In the genomic region with DNA sequence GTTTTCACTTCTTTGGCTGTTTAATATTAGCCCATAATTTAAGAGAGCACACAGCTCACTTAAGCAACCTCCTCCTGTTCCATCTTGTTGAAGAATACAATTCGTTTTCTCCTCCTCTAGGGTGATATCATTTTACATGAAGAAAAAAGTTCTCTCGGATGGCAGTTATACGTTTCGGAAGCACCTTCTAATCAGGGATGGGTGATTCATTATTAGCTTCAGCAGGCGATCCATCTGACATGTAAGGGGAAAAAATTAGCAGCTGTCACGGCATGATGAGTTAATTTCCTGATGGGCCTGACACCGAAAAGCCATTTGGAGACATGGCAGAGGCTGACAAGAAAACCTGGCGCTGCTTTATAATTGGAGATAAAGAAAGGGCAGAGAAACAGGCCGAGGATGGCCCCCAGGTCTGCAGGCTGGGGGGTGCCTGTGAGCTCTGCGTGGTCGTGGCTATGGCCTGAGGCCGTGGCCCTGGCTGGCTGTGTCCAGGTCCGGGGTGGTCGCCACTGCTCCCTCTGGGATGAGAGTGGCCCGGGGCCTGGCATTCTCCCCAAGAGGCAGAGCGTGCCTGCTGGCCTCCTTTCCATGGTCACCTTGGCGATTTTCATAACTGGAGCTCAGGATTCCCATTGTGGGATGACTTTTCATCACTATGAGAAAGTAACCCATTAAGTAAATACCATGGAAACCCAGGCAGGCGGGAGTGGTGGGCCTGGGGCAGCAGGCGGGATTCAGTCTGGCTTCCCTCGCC, we compare ENCODE assay signal across 16 cellular contexts.
DNase-seq lines count a peak whose midpoint lies in the region; ATAC-seq and TF ChIP-seq lines count a peak whose summit lies in the region.
"Had no signal": no experiment of that assay in that cellular context is flagged by ENCODE, and none has a peak within 500 bp of the region (broad histone marks: within the 10 kb centered on the region; RNA-seq: fewer than 3 reads in every experiment).

No MANE protein-coding gene starts in this region.

- no peaks in the 10 kb centered on the region for H3K9me3 ChIP-seq in testis
- H3K9me3 ChIP-seq: uterus had no signal

- no peak for DNase-seq in T-helper 2 cell treated with Interferon-gamma antibody and Interleukin-4, amounts not matched to agents 5 μg/mL and 100 μg/mL, for 36 hours (ENCODE audit: low spot score)
- no peak for DNase-seq in T-helper 2 cell
- DNase-seq in NCI-H2171 (lab: John Stamatoyannopoulos, UW): peak; percentile 52
- DNase-seq in dermis microvascular lymphatic vessel endothelial cell (ENCODE audit: low read depth in 2 of 2): peak; percentile 90 to 94
- no peak for DNase-seq in natural killer cell treated with Interleukin-12 subunit alpha and Interleukin-12 subunit beta and Interleukin-15 and Interleukin-18, amount 100 ng/mL, for 72 hours (ENCODE audit: low spot score)
- DNase-seq in testis: no peak
- no peak for DNase-seq in head of caudate nucleus
- DNase-seq in GOT3 (lab: John Stamatoyannopoulos, UW): no peak
- DNase-seq: caudate nucleus; H9; NCI-H2029; NCI-H510A treated with DMSO at 0.1 percent for 48 hours; posterior cingulate gyrus; stimulated activated naive CD8-positive, alpha-beta T cell treated with anti-CD3 and anti-CD28 coated beads, Interleukin-15, Interleukin-2, amounts not matched to agents 100 U/mL and 50 U/mL, for 24 hours; uterus had no signal

- TF ChIP-seq POLR2A in testis (IDR thresholded peaks at IDR 0.05): no peak

- 88 to 91% methylated on average over 20 of the region's 20 CpGs for WGBS in testis, 2 donors

- intact Hi-C loops in testis (cut with DNase I; ENCODE audit: low total_unique reads) (no loop called here), head of caudate nucleus (cut with DNase I) (no loop called here)

- H3K9me3 Mint-ChIP-seq in T-helper 2 cell treated with Interferon-gamma antibody and Interleukin-4, amounts not matched to agents 5 μg/mL and 100 μg/mL, for 36 hours: peaks cover under 1% of the 10 kb centered on the region
- H3K9me3 Mint-ChIP-seq in natural killer cell treated with Interleukin-12 subunit alpha and Interleukin-12 subunit beta and Interleukin-15 and Interleukin-18, amount 100 ng/mL, for 72 hours: no peaks in the 10 kb centered on the region
- H3K9me3 Mint-ChIP-seq: H9 had no signal

- H3K27me3 Mint-ChIP-seq in T-helper 2 cell treated with Interferon-gamma antibody and Interleukin-4, amounts not matched to agents 5 μg/mL and 100 μg/mL, for 36 hours (ENCODE audit: low read depth): no peaks in the 10 kb centered on the region
- H3K27me3 Mint-ChIP-seq in natural killer cell treated with Interleukin-12 subunit alpha and Interleukin-12 subunit beta and Interleukin-15 and Interleukin-18, amount 100 ng/mL, for 72 hours: no peaks in the 10 kb centered on the region

- H3K27ac Mint-ChIP-seq in T-helper 2 cell treated with Interferon-gamma antibody and Interleukin-4, amounts not matched to agents 5 μg/mL and 100 μg/mL, for 36 hours: no peak overlapping the region
- peak overlapping the region; percentile 96 to 97 for H3K27ac Mint-ChIP-seq in natural killer cell treated with Interleukin-12 subunit alpha and Interleukin-12 subunit beta and Interleukin-15 and Interleukin-18, amount 100 ng/mL, for 72 hours

- H3K4me1 ChIP-seq in testis: no peaks in the 10 kb centered on the region
- H3K4me1 ChIP-seq: uterus had no signal

- no peak overlapping the region for H3K27ac ChIP-seq in testis
- H3K27ac ChIP-seq: uterus had no signal

- no peak for TF ChIP-seq CTCF in testis (IDR thresholded peaks at IDR 0.05)

- no peak overlapping the region for H3K4me3 ChIP-seq in testis
- H3K4me3 ChIP-seq: uterus had no signal

- no peak for ATAC-seq in natural killer cell treated with Interleukin-12 subunit alpha and Interleukin-12 subunit beta and Interleukin-15 and Interleukin-18, amount 100 ng/mL, for 72 hours
- ATAC-seq: Right ventricle myocardium inferior; stimulated activated naive CD8-positive, alpha-beta T cell treated with anti-CD3 and anti-CD28 coated beads, Interleukin-15, Interleukin-2, amounts not matched to agents 100 U/mL and 50 U/mL, for 24 hours had no signal

- peaks cover 23% of the 10 kb centered on the region for H3K4me1 Mint-ChIP-seq in T-helper 2 cell treated with Interferon-gamma antibody and Interleukin-4, amounts not matched to agents 5 μg/mL and 100 μg/mL, for 36 hours (ENCODE audit: low read depth)
- peaks cover 25 to 26% of the 10 kb centered on the region in 2 donors for H3K4me1 Mint-ChIP-seq in natural killer cell treated with Interleukin-12 subunit alpha and Interleukin-12 subunit beta and Interleukin-15 and Interleukin-18, amount 100 ng/mL, for 72 hours (ENCODE audit: low read depth in 2 of 2)

- peaks cover 13% of the 10 kb centered on the region for H3K36me3 Mint-ChIP-seq in T-helper 2 cell treated with Interferon-gamma antibody and Interleukin-4, amounts not matched to agents 5 μg/mL and 100 μg/mL, for 36 hours (ENCODE audit: low read depth)
- peaks cover under 1% of the 10 kb centered on the region for H3K36me3 Mint-ChIP-seq in natural killer cell treated with Interleukin-12 subunit alpha and Interleukin-12 subunit beta and Interleukin-15 and Interleukin-18, amount 100 ng/mL, for 72 hours

- H3K36me3 ChIP-seq in testis (ENCODE audit: low read depth, missing control alignments): no peaks in the 10 kb centered on the region
- H3K36me3 ChIP-seq: uterus had no signal

- H3K27me3 ChIP-seq in testis: no peaks in the 10 kb centered on the region
- H3K27me3 ChIP-seq: uterus had no signal

- peak overlapping the region; percentile 32 for H3K4me3 Mint-ChIP-seq in T-helper 2 cell treated with Interferon-gamma antibody and Interleukin-4, amounts not matched to agents 5 μg/mL and 100 μg/mL, for 36 hours
- H3K4me3 Mint-ChIP-seq in natural killer cell treated with Interleukin-12 subunit alpha and Interleukin-12 subunit beta and Interleukin-15 and Interleukin-18, amount 100 ng/mL, for 72 hours: no peak overlapping the region
- H3K4me3 Mint-ChIP-seq: H9 had no signal

Comparison
In these comparisons a context has a peak if more than half of its experiments do, and no peak if none do; other contexts are left out.
1. DNase-seq: peak in NCI-H2171 (single experiment) and dermis microvascular lymphatic vessel endothelial cell (2 of 2); none in T-helper 2 cell treated with Interferon-gamma antibody and Interleukin-4, amounts not matched to agents 5 μg/mL and 100 μg/mL, for 36 hours (single experiment), T-helper 2 cell (0 of 5), natural killer cell treated with Interleukin-12 subunit alpha and Interleukin-12 subunit beta and Interleukin-15 and Interleukin-18, amount 100 ng/mL, for 72 hours (single experiment), testis (single experiment), head of caudate nucleus (0 of 42) and GOT3 (single experiment).